14 cellular contexts compared by ENCODE assay signal in the genomic region with DNA sequence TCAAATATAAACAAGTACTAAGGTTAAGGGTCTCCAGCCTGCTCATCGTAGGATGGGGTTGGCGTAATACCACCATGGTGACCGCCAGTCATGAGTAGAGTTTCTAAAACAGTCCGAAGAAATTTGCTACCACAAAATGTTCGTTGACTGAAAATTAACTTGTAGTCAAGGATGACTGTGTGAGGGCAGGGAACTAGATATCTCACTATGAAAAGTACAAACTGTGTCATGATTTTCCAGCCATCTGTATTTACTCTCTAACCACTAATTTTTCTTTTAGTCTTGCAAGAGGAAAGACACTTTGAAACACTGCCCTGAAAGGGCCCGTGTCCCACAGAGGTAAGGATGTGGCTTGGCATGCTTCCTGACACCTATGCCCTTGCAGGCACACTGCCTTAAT.
DNase-seq lines count a peak whose midpoint lies in the region; ATAC-seq and TF ChIP-seq lines count a peak whose summit lies in the region.
"Had no signal": no experiment of that assay in that cellular context is flagged by ENCODE, and none has a peak within 500 bp of the region (broad histone marks: within the 10 kb centered on the region; RNA-seq: fewer than 3 reads in every experiment).

No MANE protein-coding gene starts in this region.

- H3K4ac ChIP-seq in trophoblast cell (ENCODE audit: low read depth, low read length) = no peak overlapping the region

- no peak for TF ChIP-seq CTCF in HFFc6 (IDR thresholded peaks at IDR 0.05)

- H2BK5ac ChIP-seq in trophoblast cell (ENCODE audit: low read depth, low read length, poor library complexity) = no peak overlapping the region

- DNase-seq in activated T-cell treated with anti-CD3 and anti-CD28 coated beads, Interleukin-2, amount 50 U/mL, for 1 hour = peak; percentile 39
- no peak for DNase-seq in activated T-cell treated with anti-CD3 and anti-CD28 coated beads for 4 hours
- DNase-seq in activated CD4-positive, alpha-beta T cell treated with anti-CD3 and anti-CD28 coated beads for 4 hours = peak; percentile 44 to 48
- DNase-seq in activated naive CD8-positive, alpha-beta T cell treated with anti-CD3 and anti-CD28 coated beads, Interleukin-2, amount 10 ng/mL, durations not matched to agents 7 days and 5 days = no peak
- no peak for DNase-seq in trophoblast cell
- no peak for DNase-seq in DMS 273 (lab: John Stamatoyannopoulos, UW; ENCODE audit: unreplicated experiment)
- no peak for DNase-seq in HFFc6
- DNase-seq: left lung, NCI-H2107, SHP77, sigmoid colon had no signal

- H2AFZ ChIP-seq in trophoblast cell (ENCODE audit: insufficient read depth, low read length, poor library complexity) = no peak overlapping the region

- no peak overlapping the region for H4K91ac ChIP-seq in trophoblast cell (ENCODE audit: low read depth, low read length)

- POLR2A ChIA-PET in activated naive CD8-positive, alpha-beta T cell treated with anti-CD3 and anti-CD28 coated beads, Interleukin-2, amount 10 ng/mL, durations not matched to agents 7 days and 5 days (lab: Charles Lee) = interaction anchor here (1.1 to 4.8 kb wide), 5 partner anchors 8 to 99 kb away, joined by 3 to 63 read pairs (median 38); partner anchors contain the start of gene IRF4

- no peak overlapping the region for H3K4me2 ChIP-seq in trophoblast cell (ENCODE audit: low read length)

- no peaks in the 10 kb centered on the region for H3K79me1 ChIP-seq in trophoblast cell (ENCODE audit: low read length)

- H3K23ac ChIP-seq in trophoblast cell (ENCODE audit: low read length) = no peak overlapping the region

- H3K27ac Mint-ChIP-seq in activated naive CD8-positive, alpha-beta T cell treated with anti-CD3 and anti-CD28 coated beads, Interleukin-2, amount 10 ng/mL, durations not matched to agents 7 days and 5 days = peak overlapping the region; percentile 91
- peak overlapping the region; percentile 63 for H3K27ac Mint-ChIP-seq in stimulated activated memory B cell treated with anti-CD40 and anti-IgM and Interleukin-4, amounts not matched to agents 10 μg/mL and 1 μg/mL and 100 μg/mL, for 72 hours
- H3K27ac Mint-ChIP-seq in HFFc6 = no peak overlapping the region

- H3K36me3 ChIP-seq in trophoblast cell (ENCODE audit: control insufficient read depth in 1 of 2, insufficient read depth in 2 of 2, low read length in 2 of 2) = peaks cover 8 to 9% of the 10 kb centered on the region in 2 experiments

- peak; percentile 62 for ATAC-seq in activated naive CD8-positive, alpha-beta T cell treated with anti-CD3 and anti-CD28 coated beads, Interleukin-2, amount 10 ng/mL, durations not matched to agents 7 days and 5 days (ENCODE audit: low read depth)
- no peak for ATAC-seq in stimulated activated memory B cell treated with anti-CD40 and anti-IgM and Interleukin-4, amounts not matched to agents 10 μg/mL and 1 μg/mL and 100 μg/mL, for 72 hours
- ATAC-seq: esophagus mucosa, left lung had no signal

- H3K4me1 Mint-ChIP-seq in activated naive CD8-positive, alpha-beta T cell treated with anti-CD3 and anti-CD28 coated beads, Interleukin-2, amount 10 ng/mL, durations not matched to agents 7 days and 5 days = peaks cover 72% of the 10 kb centered on the region
- peaks cover 38% of the 10 kb centered on the region for H3K4me1 Mint-ChIP-seq in stimulated activated memory B cell treated with anti-CD40 and anti-IgM and Interleukin-4, amounts not matched to agents 10 μg/mL and 1 μg/mL and 100 μg/mL, for 72 hours
- H3K4me1 Mint-ChIP-seq in HFFc6 (ENCODE audit: low read depth) = no peaks in the 10 kb centered on the region
- H3K4me1 Mint-ChIP-seq: neural crest cell had no signal

- no peaks in the 10 kb centered on the region for H3K27me3 ChIP-seq in trophoblast cell (ENCODE audit: insufficient read depth, low read length)
- H3K27me3 ChIP-seq: left lung, sigmoid colon had no signal

- no peaks in the 10 kb centered on the region for H3K27me3 Mint-ChIP-seq in activated naive CD8-positive, alpha-beta T cell treated with anti-CD3 and anti-CD28 coated beads, Interleukin-2, amount 10 ng/mL, durations not matched to agents 7 days and 5 days
- H3K27me3 Mint-ChIP-seq in stimulated activated memory B cell treated with anti-CD40 and anti-IgM and Interleukin-4, amounts not matched to agents 10 μg/mL and 1 μg/mL and 100 μg/mL, for 72 hours = no peaks in the 10 kb centered on the region
- H3K27me3 Mint-ChIP-seq in HFFc6 (ENCODE audit: insufficient read depth) = no peaks in the 10 kb centered on the region

- H3K9me3 Mint-ChIP-seq in activated naive CD8-positive, alpha-beta T cell treated with anti-CD3 and anti-CD28 coated beads, Interleukin-2, amount 10 ng/mL, durations not matched to agents 7 days and 5 days = no peaks in the 10 kb centered on the region
- no peaks in the 10 kb centered on the region for H3K9me3 Mint-ChIP-seq in stimulated activated memory B cell treated with anti-CD40 and anti-IgM and Interleukin-4, amounts not matched to agents 10 μg/mL and 1 μg/mL and 100 μg/mL, for 72 hours
- no peaks in the 10 kb centered on the region for H3K9me3 Mint-ChIP-seq in HFFc6

- no peak overlapping the region for H3K27ac ChIP-seq in trophoblast cell (ENCODE audit: low read depth, low read length)
- H3K27ac ChIP-seq: left lung, sigmoid colon had no signal

- H3K9me3 ChIP-seq in trophoblast cell (ENCODE audit: insufficient read depth, low read depth, low read length) = no peaks in the 10 kb centered on the region
- H3K9me3 ChIP-seq: left lung had no signal

- no peak overlapping the region for H3K9ac ChIP-seq in trophoblast cell (ENCODE audit: low read length)

- H2AK5ac ChIP-seq in trophoblast cell (ENCODE audit: low read length) = no peak overlapping the region

- H4K8ac ChIP-seq in trophoblast cell (ENCODE audit: low read depth, low read length) = no peak overlapping the region

- H3K4me3 Mint-ChIP-seq in activated naive CD8-positive, alpha-beta T cell treated with anti-CD3 and anti-CD28 coated beads, Interleukin-2, amount 10 ng/mL, durations not matched to agents 7 days and 5 days = peak overlapping the region; percentile 67
- H3K4me3 Mint-ChIP-seq in stimulated activated memory B cell treated with anti-CD40 and anti-IgM and Interleukin-4, amounts not matched to agents 10 μg/mL and 1 μg/mL and 100 μg/mL, for 72 hours = no peak overlapping the region
- no peak overlapping the region for H3K4me3 Mint-ChIP-seq in HFFc6
- H3K4me3 Mint-ChIP-seq: neural crest cell had no signal

- no CpG with 5 or more reads among the region's 6 CpGs for whole genome bisulfite sequencing in trophoblast cell (ENCODE audit: extremely low coverage, insufficient coverage, insufficient read length)

- no peaks in the 10 kb centered on the region for H3K79me2 ChIP-seq in trophoblast cell (ENCODE audit: control insufficient read depth, insufficient read depth, low read length, poor library complexity)

- H2BK12ac ChIP-seq in trophoblast cell (ENCODE audit: low read length) = no peak overlapping the region

- H3K18ac ChIP-seq in trophoblast cell (ENCODE audit: low read length) = no peak overlapping the region

- H3K4me3 ChIP-seq in trophoblast cell (ENCODE audit: low read depth, low read length) = no peak overlapping the region
- H3K4me3 ChIP-seq: left lung, sigmoid colon had no signal

- H3K4me1 ChIP-seq in trophoblast cell (ENCODE audit: control insufficient read depth in 1 of 2, insufficient read depth in 2 of 2, low read length in 2 of 2) = no peaks in the 10 kb centered on the region
- H3K4me1 ChIP-seq: left lung, sigmoid colon had no signal

- no peak overlapping the region for H3K14ac ChIP-seq in trophoblast cell (ENCODE audit: low read length)

- H4K12ac ChIP-seq in trophoblast cell (ENCODE audit: low read depth, low read length) = no peak overlapping the region

- H3K36me3 Mint-ChIP-seq in activated naive CD8-positive, alpha-beta T cell treated with anti-CD3 and anti-CD28 coated beads, Interleukin-2, amount 10 ng/mL, durations not matched to agents 7 days and 5 days = peaks cover 24% of the 10 kb centered on the region
- H3K36me3 Mint-ChIP-seq in stimulated activated memory B cell treated with anti-CD40 and anti-IgM and Interleukin-4, amounts not matched to agents 10 μg/mL and 1 μg/mL and 100 μg/mL, for 72 hours = peaks cover 38% of the 10 kb centered on the region
- H3K36me3 Mint-ChIP-seq in HFFc6 (ENCODE audit: low read depth) = peaks cover 34% of the 10 kb centered on the region

- no peak overlapping the region for H2BK120ac ChIP-seq in trophoblast cell (ENCODE audit: insufficient read depth, low read length, poor library complexity)

Comparison
In these comparisons a context has a peak if more than half of its experiments do, and no peak if none do; other contexts are left out.
1. DNase-seq: peak in activated T-cell treated with anti-CD3 and anti-CD28 coated beads, Interleukin-2, amount 50 U/mL, for 1 hour (single experiment) and activated CD4-positive, alpha-beta T cell treated with anti-CD3 and anti-CD28 coated beads for 4 hours (2 of 2); none in activated T-cell treated with anti-CD3 and anti-CD28 coated beads for 4 hours (single experiment), activated naive CD8-positive, alpha-beta T cell treated with anti-CD3 and anti-CD28 coated beads, Interleukin-2, amount 10 ng/mL, durations not matched to agents 7 days and 5 days (single experiment), trophoblast cell (0 of 2), DMS 273 (single experiment) and HFFc6 (single experiment).